ENCODE assay signal across 29 cellular contexts in genomic region chr5:176625966-176626875, GRCh38. TPM values are rescaled to one million over a fixed set of nuclear protein-coding genes. Genes with fewer than 3 reads are reported as not detected.
DNase-seq lines count a peak whose midpoint lies in the region; ATAC-seq and TF ChIP-seq lines count a peak whose summit lies in the region.
"Had no signal": no experiment of that assay in that cellular context is flagged by ENCODE, and none has a peak within 500 bp of the region (broad histone marks: within the 10 kb centered on the region; RNA-seq: fewer than 3 reads in every experiment).

No MANE protein-coding gene starts in this region.

- H3K4me3 ChIP-seq in BLaER1 = no peak overlapping the region
- no peak overlapping the region for H3K4me3 ChIP-seq in mammary epithelial cell (replicated peaks in 1 of 3; ENCODE audit: insufficient read depth in 1 of 3, low read depth in 2 of 3, low read length in 3 of 3)
- H3K4me3 ChIP-seq in left lung = no peak overlapping the region
- no peak overlapping the region for H3K4me3 ChIP-seq in gastroesophageal sphincter
- H3K4me3 ChIP-seq: lung, sigmoid colon had no signal

- TF ChIP-seq POLR2A in gastroesophageal sphincter (IDR thresholded peaks at IDR 0.05) = no peak

- H3K9me3 ChIP-seq in BLaER1 = no peaks in the 10 kb centered on the region
- H3K9me3 ChIP-seq in mammary epithelial cell (replicated peaks; ENCODE audit: insufficient read depth, low read length) = no peaks in the 10 kb centered on the region
- no peaks in the 10 kb centered on the region for H3K9me3 ChIP-seq in left lung
- no peaks in the 10 kb centered on the region for H3K9me3 ChIP-seq in gastroesophageal sphincter
- H3K9me3 ChIP-seq: sigmoid colon had no signal

- H3K4me1 ChIP-seq in BLaER1 (peaks cover 80% of the 10 kb centered on the region), mammary epithelial cell (ENCODE audit: insufficient read depth, low read length) (peaks cover 13% of the 10 kb centered on the region), left lung (peaks cover 10 to 13% of the 10 kb centered on the region in 2 donors), gastroesophageal sphincter (peaks cover 0 to 27% (median 12%) of the 10 kb centered on the region in 3 donors)

- ATAC-seq in left lung (peak; percentile 44), gastroesophageal sphincter (no peak), GM19397 (IDR thresholded peaks at IDR 0.05; ENCODE audit: unreplicated experiment) (no peak), HG02970 (IDR thresholded peaks at IDR 0.05; ENCODE audit: low FRiP score, unreplicated experiment) (no peak)

- intact Hi-C loops in mammary epithelial cell (cut with micrococcal nuclease) (no loop called here), left lung (cut with DNase I) (no loop called here)

- TF ChIP-seq EP300 in Ishikawa (IDR thresholded peaks at IDR 0.05; ENCODE audit: borderline replicate concordance) (no peak), gastroesophageal sphincter (IDR thresholded peaks at IDR 0.05) (no peak)

- TF ChIP-seq CTCF in mammary epithelial cell (conservative IDR thresholded peaks at IDR 0.05 in 1 of 2, IDR thresholded peaks at IDR 0.05 in 1 of 2; ENCODE audit: extremely low read depth in 1 of 2, insufficient read depth in 1 of 2, low read depth in 1 of 2, low read length in 2 of 2) (no peak), left lung (IDR thresholded peaks at IDR 0.05) (no peak), gastroesophageal sphincter (IDR thresholded peaks at IDR 0.05) (no peak)

- dilution Hi-C loops in mammary epithelial cell (cut with HindIII; ENCODE audit: low sequenced_read_pairs) = no loop called here

- in situ Hi-C loops in mammary epithelial cell (cut with MboI; ENCODE audit: low sequenced_read_pairs in 2 of 2) = no loop called here

- WGBS in mammary epithelial cell (ENCODE audit: low coverage, missing lambda C conversion rate) = 74% methylated on average over 19 of the region's 25 CpGs
- WGBS in gastroesophageal sphincter (ENCODE audit: low coverage in 1 of 2), 2 donors = 56 to 70% methylated on average over 4 to 14 of the region's 25 CpGs

- peak; percentile 38 for DNase-seq in mammary epithelial cell
- DNase-seq in left lung = no peak
- DNase-seq in hepatic stellate cell (ENCODE audit: low spot score) = no peak
- DNase-seq: activated CD4-positive, alpha-beta memory T cell treated with anti-CD3 and anti-CD28 coated beads for 36 hours; activated CD4-positive, CD25-positive, alpha-beta regulatory T cell; activated CD8-positive, alpha-beta memory T cell treated with anti-CD3 and anti-CD28 coated beads, Interleukin-2, amount 50 U/mL, for 48 hours; aorta; erythroblast; foreskin melanocyte; GF-D8; GOT3; hippocampal formation; NCI-H1092; NCI-H1930; NCI-H2227 treated with DMSO at 0.1 percent for 48 hours; NCI-H748 treated with DMSO at 0.1 percent for 48 hours; SHP77; sigmoid colon; T-helper 9 cell; trophoblast cell had no signal

- H3K9ac ChIP-seq in BLaER1 (no peak overlapping the region), mammary epithelial cell (ENCODE audit: insufficient read depth, low read length) (no peak overlapping the region)

- no peak overlapping the region for H3K27ac ChIP-seq in BLaER1
- H3K27ac ChIP-seq in mammary epithelial cell (ENCODE audit: insufficient read depth, low read depth, low read length) = no peak overlapping the region
- no peak overlapping the region for H3K27ac ChIP-seq in left lung
- H3K27ac ChIP-seq in gastroesophageal sphincter = no peak overlapping the region
- H3K27ac ChIP-seq: sigmoid colon had no signal

- BruUV-seq in mammary epithelial cell (replicated peaks; lab: Mats Ljungman, UMichigan) = no TSS peak

- H3K4me2 ChIP-seq in BLaER1 (peak overlapping the region; percentile 99), mammary epithelial cell (ENCODE audit: insufficient read depth, low read depth, low read length) (peak overlapping the region; percentile 10)

- no peaks in the 10 kb centered on the region for H3K79me2 ChIP-seq in mammary epithelial cell (ENCODE audit: insufficient read depth, low read length)

- H3K36me3 ChIP-seq in BLaER1 (no peaks in the 10 kb centered on the region), mammary epithelial cell (ENCODE audit: insufficient read depth, low read length) (no peaks in the 10 kb centered on the region), left lung (no peaks in the 10 kb centered on the region), gastroesophageal sphincter (no peaks in the 10 kb centered on the region)
- H3K36me3 ChIP-seq: sigmoid colon had no signal

- no peak overlapping the region for H2AFZ ChIP-seq in mammary epithelial cell (ENCODE audit: low read depth, low read length)

- H3K27me3 ChIP-seq in BLaER1 (peaks cover 35% of the 10 kb centered on the region), mammary epithelial cell (ENCODE audit: insufficient read depth, low read length) (peaks cover 14% of the 10 kb centered on the region), left lung (peaks cover 38 to 95% of the 10 kb centered on the region in 2 donors), gastroesophageal sphincter (peaks cover 98% of the 10 kb centered on the region)

- H4K20me1 ChIP-seq in BLaER1 (peaks cover 32% of the 10 kb centered on the region), mammary epithelial cell (ENCODE audit: insufficient read depth, low read length) (no peaks in the 10 kb centered on the region)

- CTCF ChIA-PET in mammary epithelial cell (lab: Charles Lee; ENCODE audit: low non-redundant PET) = no interaction called here

- no peak for TF ChIP-seq RAD21 in Ishikawa (IDR thresholded peaks at IDR 0.05; ENCODE audit: low read depth)

TF ChIP-seq in Ishikawa, 13 proteins besides CTCF, POLR2A, EP300 and RAD21:
- peak; percentile 34; the same call in 1 of the 2 replicates for TF ChIP-seq MAX (IDR thresholded peaks at IDR 0.05)
- TF ChIP-seq EGR1 (IDR thresholded peaks at IDR 0.05) = peak; percentile 74; the same call in 1 of the 2 replicates
- TF ChIP-seq REST (IDR thresholded peaks at IDR 0.05; ENCODE audit: low read depth) = no peak

RNA-seq across cellular contexts. Expression of gene SNCB, which starts 4.1 kb away (rescaled TPM):
- total RNA-seq in mammary epithelial cell = 1 to 10 TPM in 1 of 2 donors, not detected in 1; 1.2 TPM
- 0.42 TPM for polyA plus RNA-seq in mammary epithelial cell
- polyA minus RNA-seq in mammary epithelial cell = not detected
- total RNA-seq in left lung = not detected
- not detected for total RNA-seq in gastroesophageal sphincter
- total RNA-seq: activated T-helper 2 cell treated with anti-CD3 and anti-CD28 coated beads, Interferon-gamma antibody, Interleukin-2, Interleukin-4, amounts not matched to agents 10 μg/mL and 5 μg/mL and 100 μg/mL, durations not matched to agents 14 hours and 24 hours and 36 hours; aorta; lung; posterior vena cava had no signal
- polyA plus RNA-seq: aorta had no signal

RNA-seq across cellular contexts. Expression of gene EIF4E1B, which starts 4.3 kb away (rescaled TPM):
- total RNA-seq in mammary epithelial cell (not detected), left lung (not detected), gastroesophageal sphincter (not detected)
- polyA plus RNA-seq in mammary epithelial cell = not detected
- polyA minus RNA-seq in mammary epithelial cell = not detected
- total RNA-seq: activated CD4-positive, alpha-beta memory T cell treated with anti-CD3 and anti-CD28 coated beads for 36 hours; activated T-helper 2 cell treated with anti-CD3 and anti-CD28 coated beads, Interferon-gamma antibody, Interleukin-2, Interleukin-4, amounts not matched to agents 10 μg/mL and 5 μg/mL and 100 μg/mL, durations not matched to agents 14 hours and 24 hours and 36 hours; aorta; lung; neural crest cell; posterior vena cava had no signal
- polyA plus RNA-seq: aorta, lung, sigmoid colon had no signal

RNA-seq across cellular contexts. Expression of gene GPRIN1, which starts 16.3 kb away (rescaled TPM):
- total RNA-seq in mammary epithelial cell (1 to 10 TPM; 4.7 to 8.7 TPM), left lung (1 to 10 TPM; 2.1 to 2.6 TPM), gastroesophageal sphincter (1 to 10 TPM in 1 of 4 donors, under 1 TPM in 3; 0.16 to 1.1 (median 0.63) TPM)
- polyA plus RNA-seq in mammary epithelial cell = 3.7 TPM
- 7.2 TPM for polyA minus RNA-seq in mammary epithelial cell

RNA-seq across cellular contexts. Expression of gene TSPAN17, which starts 21.1 kb away (rescaled TPM):
- total RNA-seq in mammary epithelial cell = 10 to 100 TPM; 47.4 to 48.8 TPM
- 39.2 TPM for polyA plus RNA-seq in mammary epithelial cell
- 36.0 TPM for polyA minus RNA-seq in mammary epithelial cell
- total RNA-seq in left lung = 10 to 100 TPM; 38.7 to 48.3 TPM
- total RNA-seq in gastroesophageal sphincter = 10 to 100 TPM; 11.0 to 20.2 (median 15.4) TPM
